ENCODE assay signal across 8 cellular contexts in the genomic region with DNA sequence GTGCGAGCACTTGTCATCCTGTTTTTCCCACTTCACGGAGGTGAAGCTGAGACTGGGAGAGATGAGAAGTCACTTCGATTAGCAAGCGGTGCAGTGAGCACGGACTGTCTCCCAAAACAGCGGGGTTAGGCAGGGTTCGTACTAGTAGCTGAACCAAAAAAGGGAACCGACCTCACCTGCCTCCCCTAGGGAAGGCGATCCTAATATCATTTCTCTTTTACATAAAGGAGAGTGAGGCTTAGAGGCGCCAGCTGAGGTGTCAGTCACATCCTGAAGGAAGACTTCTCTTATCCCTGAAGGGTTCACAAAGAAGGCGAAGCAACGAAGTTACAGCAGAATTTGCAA. TPM values are rescaled to one million over a fixed set of nuclear protein-coding genes. Genes with fewer than 3 reads are reported as not detected.
DNase-seq lines count a peak whose midpoint lies in the region; ATAC-seq, FAIRE-seq and TF ChIP-seq lines count a peak whose summit lies in the region.

No MANE protein-coding gene starts in this region.

- no peaks in the 10 kb centered on the region for H3K9me2 ChIP-seq in OCI-LY1 (ENCODE audit: low read depth, low read length)

- H3K79me2 ChIP-seq in OCI-LY1 (ENCODE audit: insufficient read depth, low read length), result peaks cover 8% of the 10 kb centered on the region; the same call in 1 of the 2 replicates

- TF ChIP-seq POLR2A in esophagus squamous epithelium (IDR thresholded peaks at IDR 0.05), result no peak

- H3K4me3 ChIP-seq in AG04450 (ENCODE audit: low read depth, low read length) (peak overlapping the region; percentile 95), OCI-LY1 (ENCODE audit: low read depth, low read length, poor library complexity, severe bottlenecking) (peak overlapping the region; percentile 86), esophagus squamous epithelium (peak overlapping the region; percentile 83 to 94 (median 89)), skeletal muscle cell (ENCODE audit: low read depth, low read length) (peak overlapping the region; percentile 82)

- H3K9me3 ChIP-seq in AG04450 (ENCODE audit: control insufficient read depth, insufficient read depth, low read length) (peaks cover 4% of the 10 kb centered on the region; the same call in 1 of the 2 replicates), OCI-LY1 (ENCODE audit: low read length) (no peaks in the 10 kb centered on the region), esophagus squamous epithelium (no peaks in the 10 kb centered on the region)

- POLR2A ChIA-PET in AG04450 (lab: Yijun Ruan, JAX), result no interaction called here

- H3K4me1 ChIP-seq in OCI-LY1 (ENCODE audit: insufficient read depth, low read length, severe bottlenecking) (peaks cover 15% of the 10 kb centered on the region), esophagus squamous epithelium (peaks cover 0 to 55% (median 25%) of the 10 kb centered on the region in 3 donors)

- CTCF ChIA-PET in AG04450 (lab: Charles Lee), result interaction anchor here (0.6 to 2.8 kb wide), 5 partner anchors 86 to 1744 kb away, joined by 3 to 13 read pairs (median 4); a partner anchor contains a TSS

- H3K9ac ChIP-seq in OCI-LY1 (ENCODE audit: low read length), result peak overlapping the region; percentile 84

- 21 to 24% methylated on average over 11 to 12 of the region's 12 CpGs for WGBS in esophagus squamous epithelium, 2 donors

- no peak for TF ChIP-seq CTCF in AG04450 (IDR thresholded peaks at IDR 0.05; ENCODE audit: low read depth, low read length)
- TF ChIP-seq CTCF in OCI-LY1 (IDR thresholded peaks at IDR 0.05; ENCODE audit: low read length), result no peak
- no peak for TF ChIP-seq CTCF in esophagus squamous epithelium (IDR thresholded peaks at IDR 0.05)

- H4K20me1 ChIP-seq in OCI-LY1 (ENCODE audit: insufficient read depth, low read length), result no peaks in the 10 kb centered on the region

- no peaks in the 10 kb centered on the region for H3K27me3 ChIP-seq in AG04450 (ENCODE audit: control insufficient read depth, insufficient read depth, low read length)
- H3K27me3 ChIP-seq in OCI-LY1 (ENCODE audit: insufficient read depth, low read length), result no peaks in the 10 kb centered on the region
- H3K27me3 ChIP-seq in esophagus squamous epithelium, result no peaks in the 10 kb centered on the region

- DNase-seq in AG04450 (ENCODE audit: low read depth, low spot score) (no peak), esophagus squamous epithelium (lab: John Stamatoyannopoulos, UW) (no peak), skeletal muscle cell (ENCODE audit: low read depth) (no peak), RKO (ENCODE audit: low spot score) (no peak), SK-N-DZ (ENCODE audit: low spot score) (no peak), GM19239 (ENCODE audit: insufficient read length, low spot score) (no peak)

- intact Hi-C loops in esophagus squamous epithelium (cut with DNase I), result no loop called here

- H3K4me2 ChIP-seq in OCI-LY1 (ENCODE audit: low read length), result peak overlapping the region; percentile 94

- 0 out of 2 replicates have a peak overlapping the region, but pooled peaks have one; percentile 5 for H2AFZ ChIP-seq in OCI-LY1 (ENCODE audit: low read length)

- no peak overlapping the region for H3K27ac ChIP-seq in AG04450 (ENCODE audit: low read depth, low read length)
- no peak overlapping the region for H3K27ac ChIP-seq in OCI-LY1 (ENCODE audit: low read depth, low read length, poor library complexity, severe bottlenecking)
- peak overlapping the region; percentile 78 to 88 (median 82) for H3K27ac ChIP-seq in esophagus squamous epithelium

- ATAC-seq in GM21390 (IDR thresholded peaks at IDR 0.05; ENCODE audit: unreplicated experiment), result peak; percentile 0

- FAIRE-seq in GM19239 (lab: Jason Lieb, UNC), result no peak

- H3F3A ChIP-seq in OCI-LY1 (ENCODE audit: insufficient read depth, low read length), result no peaks in the 10 kb centered on the region

- H3K36me3 ChIP-seq in OCI-LY1 (ENCODE audit: insufficient read depth, low read length) (peaks cover 21% of the 10 kb centered on the region), esophagus squamous epithelium (peaks cover 0 to 27% (median 6%) of the 10 kb centered on the region in 3 donors)

RNA-seq across cellular contexts. Expression of a gene that starts 0.5 kb away (rescaled TPM):
- 98.3 and 113 TPM in 2 replicates for polyA plus RNA-seq in AG04450 (2011; rRNA removed)
- polyA minus RNA-seq in AG04450 (2011; rRNA and poly(A)+ RNA removed), result 113 and 129 TPM in 2 replicates
- total RNA-seq in esophagus squamous epithelium, result 10 to 100 TPM; 57.0 to 99.9 (median 73.7) TPM
- polyA plus RNA-seq in SK-N-DZ (2014; cell fraction: cytosol; rRNA removed), result 83.3 and 85.1 TPM in 2 replicates
- 39.4 and 42.5 TPM in 2 replicates for polyA plus RNA-seq in SK-N-DZ (2014; cell fraction: nucleus; rRNA removed)

RNA-seq across cellular contexts. Expression of a gene that starts 3.2 kb away (rescaled TPM):
- 5.4 and 6.6 TPM in 2 replicates for polyA plus RNA-seq in AG04450 (2011; rRNA removed)
- 5.6 and 8.4 TPM in 2 replicates for polyA minus RNA-seq in AG04450 (2011; rRNA and poly(A)+ RNA removed)
- 10 to 100 TPM in 1 of 4 donors, 1 to 10 TPM in 3; 2.4 to 10.1 (median 6.3) TPM for total RNA-seq in esophagus squamous epithelium
- polyA plus RNA-seq in SK-N-DZ (2014; cell fraction: cytosol; rRNA removed), result 19.5 and 22.4 TPM in 2 replicates
- 26.2 and 29.9 TPM in 2 replicates for polyA plus RNA-seq in SK-N-DZ (2014; cell fraction: nucleus; rRNA removed)

RNA-seq across cellular contexts. Expression of a gene that starts 26.3 kb away (rescaled TPM):
- polyA plus RNA-seq in AG04450 (2011; rRNA removed), result 29.3 and 29.4 TPM in 2 replicates
- polyA minus RNA-seq in AG04450 (2011; rRNA and poly(A)+ RNA removed), result 13.3 and 15.4 TPM in 2 replicates
- total RNA-seq in esophagus squamous epithelium, result 10 to 100 TPM; 19.9 to 38.0 (median 30.9) TPM
- polyA plus RNA-seq in SK-N-DZ (2014; cell fraction: cytosol; rRNA removed), result 39.6 and 43.4 TPM in 2 replicates
- polyA plus RNA-seq in SK-N-DZ (2014; cell fraction: nucleus; rRNA removed), result 54.6 and 64.9 TPM in 2 replicates

RNA-seq across cellular contexts. Expression of a gene that starts 26.5 kb away (rescaled TPM):
- 71.4 and 89.8 TPM in 2 replicates for polyA plus RNA-seq in AG04450 (2011; rRNA removed)
- polyA minus RNA-seq in AG04450 (2011; rRNA and poly(A)+ RNA removed), result 41.7 and 62.8 TPM in 2 replicates
- total RNA-seq in esophagus squamous epithelium, result 100 to 1,000 TPM in 2 of 4 donors, 10 to 100 TPM in 2; 77.2 to 122 (median 90.3) TPM
- polyA plus RNA-seq in SK-N-DZ (2014; cell fraction: cytosol; rRNA removed), result 162 and 190 TPM in 2 replicates
- polyA plus RNA-seq in SK-N-DZ (2014; cell fraction: nucleus; rRNA removed), result 64.4 and 111 TPM in 2 replicates

RNA-seq across cellular contexts. Expression of a gene that starts 54.3 kb away (rescaled TPM):
- 66.2 and 67.3 TPM in 2 replicates for polyA plus RNA-seq in AG04450 (2011; rRNA removed)
- 22.6 and 24.8 TPM in 2 replicates for polyA minus RNA-seq in AG04450 (2011; rRNA and poly(A)+ RNA removed)
- 100 to 1,000 TPM; 347 to 732 (median 444) TPM for total RNA-seq in esophagus squamous epithelium
- 59.2 and 73.2 TPM in 2 replicates for polyA plus RNA-seq in SK-N-DZ (2014; cell fraction: cytosol; rRNA removed)
- polyA plus RNA-seq in SK-N-DZ (2014; cell fraction: nucleus; rRNA removed), result 54.4 and 67.0 TPM in 2 replicates

Comparison
In these comparisons a context has a peak if more than half of its experiments do, and no peak if none do; other contexts are left out.
1. H3K27ac ChIP-seq: peak in esophagus squamous epithelium (4 of 4); none in AG04450 (single experiment) and OCI-LY1 (single experiment).
2. Peak in every context shown above with its lines, with median percentiles within 50 percentile points of each other: H3K4me3 ChIP-seq.